1 cellular context compared by ENCODE assay signal in genomic region chr22:21938906-21939305, GRCh38.
TF ChIP-seq lines count a peak whose summit lies in the region.

No MANE protein-coding gene starts in this region.

TF ChIP-seq in SK-N-SH treated with all-trans-retinoic acid at 6 μM for 48 hours, 23 proteins besides CTCF, POLR2A, EP300 and RAD21 (continued from another document):
- TF ChIP-seq, protein P1, sequence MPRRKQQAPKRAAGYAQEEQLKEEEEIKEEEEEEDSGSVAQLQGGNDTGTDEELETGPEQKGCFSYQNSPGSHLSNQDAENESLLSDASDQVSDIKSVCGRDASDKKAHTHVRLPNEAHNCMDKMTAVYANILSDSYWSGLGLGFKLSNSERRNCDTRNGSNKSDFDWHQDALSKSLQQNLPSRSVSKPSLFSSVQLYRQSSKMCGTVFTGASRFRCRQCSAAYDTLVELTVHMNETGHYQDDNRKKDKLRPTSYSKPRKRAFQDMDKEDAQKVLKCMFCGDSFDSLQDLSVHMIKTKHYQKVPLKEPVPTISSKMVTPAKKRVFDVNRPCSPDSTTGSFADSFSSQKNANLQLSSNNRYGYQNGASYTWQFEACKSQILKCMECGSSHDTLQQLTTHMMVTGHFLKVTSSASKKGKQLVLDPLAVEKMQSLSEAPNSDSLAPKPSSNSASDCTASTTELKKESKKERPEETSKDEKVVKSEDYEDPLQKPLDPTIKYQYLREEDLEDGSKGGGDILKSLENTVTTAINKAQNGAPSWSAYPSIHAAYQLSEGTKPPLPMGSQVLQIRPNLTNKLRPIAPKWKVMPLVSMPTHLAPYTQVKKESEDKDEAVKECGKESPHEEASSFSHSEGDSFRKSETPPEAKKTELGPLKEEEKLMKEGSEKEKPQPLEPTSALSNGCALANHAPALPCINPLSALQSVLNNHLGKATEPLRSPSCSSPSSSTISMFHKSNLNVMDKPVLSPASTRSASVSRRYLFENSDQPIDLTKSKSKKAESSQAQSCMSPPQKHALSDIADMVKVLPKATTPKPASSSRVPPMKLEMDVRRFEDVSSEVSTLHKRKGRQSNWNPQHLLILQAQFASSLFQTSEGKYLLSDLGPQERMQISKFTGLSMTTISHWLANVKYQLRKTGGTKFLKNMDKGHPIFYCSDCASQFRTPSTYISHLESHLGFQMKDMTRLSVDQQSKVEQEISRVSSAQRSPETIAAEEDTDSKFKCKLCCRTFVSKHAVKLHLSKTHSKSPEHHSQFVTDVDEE (CRISPR knock-in tag; IDR thresholded peaks at IDR 0.05): no peak
- no peak for TF ChIP-seq ZNF565 (CRISPR knock-in tag; conservative IDR thresholded peaks at IDR 0.05; ENCODE audit: low read depth)
- no peak for TF ChIP-seq RARB (CRISPR knock-in tag; IDR thresholded peaks at IDR 0.05)
- no peak for TF ChIP-seq GLIS3 (CRISPR knock-in tag; IDR thresholded peaks at IDR 0.05)
- no peak for TF ChIP-seq CSDC2 (CRISPR knock-in tag; IDR thresholded peaks at IDR 0.05)
- no peak for TF ChIP-seq ESRRG (CRISPR knock-in tag; IDR thresholded peaks at IDR 0.05)
- TF ChIP-seq, protein P2, sequence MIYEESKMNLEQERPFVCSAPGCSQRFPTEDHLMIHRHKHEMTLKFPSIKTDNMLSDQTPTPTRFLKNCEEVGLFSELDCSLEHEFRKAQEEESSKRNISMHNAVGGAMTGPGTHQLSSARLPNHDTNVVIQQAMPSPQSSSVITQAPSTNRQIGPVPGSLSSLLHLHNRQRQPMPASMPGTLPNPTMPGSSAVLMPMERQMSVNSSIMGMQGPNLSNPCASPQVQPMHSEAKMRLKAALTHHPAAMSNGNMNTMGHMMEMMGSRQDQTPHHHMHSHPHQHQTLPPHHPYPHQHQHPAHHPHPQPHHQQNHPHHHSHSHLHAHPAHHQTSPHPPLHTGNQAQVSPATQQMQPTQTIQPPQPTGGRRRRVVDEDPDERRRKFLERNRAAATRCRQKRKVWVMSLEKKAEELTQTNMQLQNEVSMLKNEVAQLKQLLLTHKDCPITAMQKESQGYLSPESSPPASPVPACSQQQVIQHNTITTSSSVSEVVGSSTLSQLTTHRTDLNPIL (CRISPR knock-in tag; IDR thresholded peaks at IDR 0.05; ENCODE audit: low read depth): no peak
- no peak for TF ChIP-seq TCF4 (CRISPR knock-in tag; IDR thresholded peaks at IDR 0.05; ENCODE audit: borderline replicate concordance)
- no peak for TF ChIP-seq ARNTL (CRISPR knock-in tag; IDR thresholded peaks at IDR 0.05; ENCODE audit: borderline replicate concordance, low read depth)
- no peak for TF ChIP-seq OSR1 (CRISPR knock-in tag; IDR thresholded peaks at IDR 0.05)
- TF ChIP-seq BACH2 (CRISPR knock-in tag; IDR thresholded peaks at IDR 0.05; ENCODE audit: borderline replicate concordance): no peak
- no peak for TF ChIP-seq POU6F1 (CRISPR knock-in tag; IDR thresholded peaks at IDR 0.05; ENCODE audit: borderline replicate concordance, low read depth)
- TF ChIP-seq ISL1 (CRISPR knock-in tag; IDR thresholded peaks at IDR 0.05): no peak
- TF ChIP-seq ZC3H10 (CRISPR knock-in tag; IDR thresholded peaks at IDR 0.05): no peak
- no peak for TF ChIP-seq SNAI2 (CRISPR knock-in tag; IDR thresholded peaks at IDR 0.05)
- TF ChIP-seq PATZ1 (CRISPR knock-in tag; IDR thresholded peaks at IDR 0.05; ENCODE audit: borderline replicate concordance): no peak
